9 cellular contexts compared by ENCODE assay signal in the genomic region with DNA sequence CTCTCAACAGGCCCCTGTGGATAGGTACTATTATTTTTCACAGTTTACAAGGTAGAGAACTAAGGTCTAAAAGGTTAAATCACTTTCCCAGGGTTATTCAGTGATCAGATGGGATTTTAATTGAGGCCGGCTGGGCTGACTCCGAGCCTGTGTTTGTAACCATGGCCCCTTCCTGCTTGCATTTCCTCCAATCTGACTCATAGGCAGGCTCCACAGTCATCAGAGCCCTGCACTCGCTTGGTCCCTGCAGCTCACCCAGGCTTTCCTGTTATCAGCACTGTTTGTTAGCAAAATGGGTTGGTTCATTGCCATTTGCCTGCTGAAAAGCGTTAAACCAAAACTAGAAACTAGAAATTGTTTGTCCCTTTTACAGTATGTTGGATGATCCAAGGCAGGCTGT. TPM values are rescaled to one million over a fixed set of nuclear protein-coding genes. Genes with fewer than 3 reads are reported as not detected.
A peak's percentile ranks its signal among the peaks of the same experiment; 100 is the strongest.
DNase-seq lines count a peak whose midpoint lies in the region; ATAC-seq and TF ChIP-seq lines count a peak whose summit lies in the region.
"Had no signal": no experiment of that assay in that cellular context is flagged by ENCODE, and none has a peak within 500 bp of the region (broad histone marks: within the 10 kb centered on the region; RNA-seq: fewer than 3 reads in every experiment).

No MANE protein-coding gene starts in this region.

- H3K27me3 ChIP-seq in right cardiac atrium (ENCODE audit: control insufficient read depth, insufficient read depth), result no peaks in the 10 kb centered on the region

- 33% methylated on average over 4 of the region's 4 CpGs for WGBS in right cardiac atrium

- POLR2A ChIA-PET in activated CD8-positive, alpha-beta T cell treated with anti-CD3 and anti-CD28 coated beads for 36 hours (lab: Charles Lee), result no interaction called here

- no peak overlapping the region for H3K4me3 ChIP-seq in right cardiac atrium (ENCODE audit: low read length)

- ATAC-seq in activated CD8-positive, alpha-beta T cell treated with anti-CD3 and anti-CD28 coated beads for 36 hours, result peak; percentile 74
- ATAC-seq in right cardiac atrium (peak; percentile 84 to 89), HG02885 (IDR thresholded peaks at IDR 0.05; ENCODE audit: poor library complexity, unreplicated experiment) (no peak), HG03520 (IDR thresholded peaks at IDR 0.05; ENCODE audit: unreplicated experiment) (no peak)

- no peak overlapping the region for H3K4me3 Mint-ChIP-seq in activated CD8-positive, alpha-beta T cell treated with anti-CD3 and anti-CD28 coated beads for 36 hours
- H3K4me3 Mint-ChIP-seq: CD8-positive, alpha-beta memory T cell had no signal

- intact Hi-C loops in activated CD8-positive, alpha-beta T cell treated with anti-CD3 and anti-CD28 coated beads for 36 hours (cut with micrococcal nuclease), result loop anchor here (10.0 kb wide), 1 partner anchor 517 kb away; no protein-coding TSS in a partner anchor
- intact Hi-C loops in right cardiac atrium (cut with DNase I), result loop anchor here in 3 of 4 donors (10.0 kb wide), 1 partner anchor 517 kb away; no protein-coding TSS in a partner anchor

- CTCF ChIA-PET in activated CD8-positive, alpha-beta T cell treated with anti-CD3 and anti-CD28 coated beads for 36 hours (lab: Charles Lee), result interaction anchor here (0.7 to 2.5 kb wide), 5 partner anchors 11 to 194 kb away, joined by 3 to 15 read pairs (median 5); no protein-coding TSS in a partner anchor

- TF ChIP-seq CTCF in activated CD8-positive, alpha-beta T cell treated with anti-CD3 and anti-CD28 coated beads for 36 hours (IDR thresholded peaks at IDR 0.05), result no peak

- H3K27ac Mint-ChIP-seq in activated CD8-positive, alpha-beta T cell treated with anti-CD3 and anti-CD28 coated beads for 36 hours, result no peak overlapping the region
- H3K27ac Mint-ChIP-seq: CD8-positive, alpha-beta memory T cell had no signal

- H3K36me3 Mint-ChIP-seq in activated CD8-positive, alpha-beta T cell treated with anti-CD3 and anti-CD28 coated beads for 36 hours (ENCODE audit: low read depth), result peaks cover 2% of the 10 kb centered on the region
- H3K36me3 Mint-ChIP-seq: CD8-positive, alpha-beta memory T cell had no signal

- peak; percentile 17 for DNase-seq in stimulated activated CD4-positive, alpha-beta T cell treated with anti-CD3 and anti-CD28 coated beads, Interleukin-15, amount 100 ng/mL, for 24 hours
- DNase-seq in stimulated activated CD4-positive, alpha-beta T cell treated with anti-CD3 and anti-CD28 coated beads, Interleukin-4, amount 100 ng/mL, for 4 hours, result no peak
- peak; percentile 31 for DNase-seq in activated CD8-positive, alpha-beta T cell treated with anti-CD3 and anti-CD28 coated beads for 36 hours
- peak; percentile 39 to 73 (median 65) for DNase-seq in right cardiac atrium
- no peak for DNase-seq in SK-N-DZ (ENCODE audit: low spot score)
- DNase-seq in NK-92 treated with Interleukin-12 subunit alpha and Interleukin-12 subunit beta, amount 100 ng/mL, for 24 hours (lab: John Stamatoyannopoulos, UW), result no peak
- DNase-seq: CD8-positive, alpha-beta memory T cell had no signal

- H3K9me3 ChIP-seq in right cardiac atrium (ENCODE audit: control insufficient read depth, low read length), result no peaks in the 10 kb centered on the region

- H3K27me3 Mint-ChIP-seq in activated CD8-positive, alpha-beta T cell treated with anti-CD3 and anti-CD28 coated beads for 36 hours, result peaks cover 52% of the 10 kb centered on the region

- H3K27ac ChIP-seq in right cardiac atrium (ENCODE audit: low read length), result no peak overlapping the region

- H3K9me3 Mint-ChIP-seq in activated CD8-positive, alpha-beta T cell treated with anti-CD3 and anti-CD28 coated beads for 36 hours, result no peaks in the 10 kb centered on the region

- no peaks in the 10 kb centered on the region for H3K4me1 ChIP-seq in right cardiac atrium (ENCODE audit: control insufficient read depth, insufficient read depth, low read length)

- peaks cover 6% of the 10 kb centered on the region for H3K4me1 Mint-ChIP-seq in activated CD8-positive, alpha-beta T cell treated with anti-CD3 and anti-CD28 coated beads for 36 hours (ENCODE audit: low read depth)

RNA-seq across cellular contexts. Expression of gene LMX1A, which starts 41.4 kb away (rescaled TPM):
- not detected for total RNA-seq in activated CD8-positive, alpha-beta T cell treated with anti-CD3 and anti-CD28 coated beads for 36 hours
- total RNA-seq in right cardiac atrium, result not detected
- not detected for polyA plus RNA-seq in right cardiac atrium
- 0.46 and 1.4 TPM in 2 replicates for polyA plus RNA-seq in SK-N-DZ (2014; cell fraction: cytosol; rRNA removed)
- polyA plus RNA-seq in SK-N-DZ (2014; cell fraction: nucleus; rRNA removed), result 0.19 and 1.1 TPM in 2 replicates
- total RNA-seq: CD8-positive, alpha-beta memory T cell had no signal
- polyA plus RNA-seq: CD8-positive, alpha-beta memory T cell had no signal

RNA-seq across cellular contexts. Expression of gene RXRG, which starts 47.0 kb away (rescaled TPM):
- total RNA-seq in activated CD8-positive, alpha-beta T cell treated with anti-CD3 and anti-CD28 coated beads for 36 hours, result not detected
- total RNA-seq in right cardiac atrium, result 1 to 10 TPM; 2.1 to 4.7 (median 3.9) TPM
- 1.4 TPM for polyA plus RNA-seq in right cardiac atrium
- polyA plus RNA-seq in SK-N-DZ (2014; cell fraction: cytosol; rRNA removed), result not detected in 2 replicates
- polyA plus RNA-seq in SK-N-DZ (2014; cell fraction: nucleus; rRNA removed), result not detected in 2 replicates
- total RNA-seq: CD8-positive, alpha-beta memory T cell had no signal
- polyA plus RNA-seq: CD8-positive, alpha-beta memory T cell had no signal

Comparison
In these comparisons a context has a peak if more than half of its experiments do, and no peak if none do; other contexts are left out.
1. DNase-seq: peak in stimulated activated CD4-positive, alpha-beta T cell treated with anti-CD3 and anti-CD28 coated beads, Interleukin-15, amount 100 ng/mL, for 24 hours (single experiment), activated CD8-positive, alpha-beta T cell treated with anti-CD3 and anti-CD28 coated beads for 36 hours (single experiment) and right cardiac atrium (3 of 3); none in stimulated activated CD4-positive, alpha-beta T cell treated with anti-CD3 and anti-CD28 coated beads, Interleukin-4, amount 100 ng/mL, for 4 hours (0 of 2), SK-N-DZ (single experiment) and NK-92 treated with Interleukin-12 subunit alpha and Interleukin-12 subunit beta, amount 100 ng/mL, for 24 hours (single experiment).
2. ATAC-seq: peak in activated CD8-positive, alpha-beta T cell treated with anti-CD3 and anti-CD28 coated beads for 36 hours (single experiment) and right cardiac atrium (2 of 2); none in HG02885 (single experiment) and HG03520 (single experiment).